ENCODE assay signal across 9 cellular contexts in the genomic region with DNA sequence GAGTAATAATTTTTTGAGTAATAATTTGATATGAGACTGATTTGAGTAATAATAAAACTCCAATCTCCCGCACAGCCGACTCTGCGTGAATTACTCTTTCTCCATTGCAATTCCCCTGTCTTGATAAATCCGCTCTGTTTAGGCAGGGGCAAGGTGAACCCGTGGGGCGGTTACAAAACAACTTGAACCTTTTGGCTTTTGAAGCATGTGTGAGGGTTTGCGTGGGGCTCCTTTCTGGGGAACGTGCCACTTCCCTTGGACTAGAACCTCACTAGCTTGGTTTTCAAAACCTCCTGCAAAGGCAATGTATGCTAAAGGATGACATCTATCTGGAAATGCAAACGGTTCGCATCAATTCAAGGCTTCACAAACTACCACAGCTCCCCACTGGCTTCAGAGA. TPM values are rescaled to one million over a fixed set of nuclear protein-coding genes. Genes with fewer than 3 reads are reported as not detected.
A peak's percentile ranks its signal among the peaks of the same experiment; 100 is the strongest.
DNase-seq lines count a peak whose midpoint lies in the region; ATAC-seq and TF ChIP-seq lines count a peak whose summit lies in the region.
"Had no signal": no experiment of that assay in that cellular context is flagged by ENCODE, and none has a peak within 500 bp of the region (broad histone marks: within the 10 kb centered on the region; RNA-seq: fewer than 3 reads in every experiment).

No MANE protein-coding gene starts in this region.

- peaks cover 0 to 5% (median 0%) of the 10 kb centered on the region in 5 donors for H3K36me3 Mint-ChIP-seq in naive thymus-derived CD4-positive, alpha-beta T cell

- CTCF ChIA-PET in naive thymus-derived CD4-positive, alpha-beta T cell (lab: Charles Lee): interaction anchor here (1.2 to 2.3 kb wide), 3 partner anchors 9 to 226 kb away, joined by 3 to 5 read pairs (median 5); a partner anchor contains a TSS

- H3K27me3 Mint-ChIP-seq in naive thymus-derived CD4-positive, alpha-beta T cell: peaks cover 0 to 19% (median 0%) of the 10 kb centered on the region in 5 donors

- no peaks in the 10 kb centered on the region for H4K20me1 ChIP-seq in Karpas-422 (ENCODE audit: insufficient read depth, low read depth, low read length)

- no peaks in the 10 kb centered on the region for H3K36me3 ChIP-seq in Karpas-422 (ENCODE audit: insufficient read depth, low read length)
- no peaks in the 10 kb centered on the region for H3K36me3 ChIP-seq in naive thymus-derived CD4-positive, alpha-beta T cell (ENCODE audit: control insufficient read depth in 2 of 3, insufficient read depth in 3 of 3, low read length in 3 of 3)

- H3K4me3 Mint-ChIP-seq in naive thymus-derived CD4-positive, alpha-beta T cell: peak overlapping the region; percentile 82 to 96 (median 88)

- no peaks in the 10 kb centered on the region for H3K27me3 ChIP-seq in Karpas-422 (ENCODE audit: low read length)
- no peaks in the 10 kb centered on the region for H3K27me3 ChIP-seq in naive thymus-derived CD4-positive, alpha-beta T cell (ENCODE audit: control insufficient read depth in 2 of 2, insufficient read depth in 2 of 2, low read length in 2 of 2)

- intact Hi-C loops in naive thymus-derived CD4-positive, alpha-beta T cell (cut with micrococcal nuclease): loop anchor here (1.0 to 5.0 kb wide), 8 partner anchors 9 to 1522 kb away; a partner anchor contains a TSS

- no peaks in the 10 kb centered on the region for H3K9me3 ChIP-seq in Karpas-422 (ENCODE audit: low read length)
- no peaks in the 10 kb centered on the region for H3K9me3 ChIP-seq in naive thymus-derived CD4-positive, alpha-beta T cell (ENCODE audit: control insufficient read depth in 2 of 3, low read length in 3 of 3)

- H3K27ac Mint-ChIP-seq in naive thymus-derived CD4-positive, alpha-beta T cell: peak overlapping the region in 8 of 9 donors; percentile 84 to 98 (median 92)

- peaks cover 18% of the 10 kb centered on the region for H3K4me1 ChIP-seq in Karpas-422 (ENCODE audit: low read length)
- H3K4me1 ChIP-seq in naive thymus-derived CD4-positive, alpha-beta T cell (ENCODE audit: control insufficient read depth in 2 of 2, insufficient read depth in 2 of 2, low read length in 2 of 2): peaks cover 6 to 9% of the 10 kb centered on the region in 2 donors

- POLR2A ChIA-PET in naive thymus-derived CD4-positive, alpha-beta T cell (lab: Charles Lee): interaction anchor here (0.7 to 2.2 kb wide), 4 partner anchors 12 to 878 kb away, joined by 3 to 19 read pairs (median 10); a partner anchor contains a TSS

- H3K79me2 ChIP-seq in Karpas-422 (ENCODE audit: low read length): no peaks in the 10 kb centered on the region

- H3K4me1 Mint-ChIP-seq in naive thymus-derived CD4-positive, alpha-beta T cell: peaks cover 7 to 23% (median 15%) of the 10 kb centered on the region in 7 donors

- no peaks in the 10 kb centered on the region for H3K9me2 ChIP-seq in Karpas-422 (replicated peaks; ENCODE audit: insufficient read depth, low read length)

- no peak overlapping the region for H3K27ac ChIP-seq in Karpas-422 (ENCODE audit: low read length)
- peak overlapping the region; percentile 78 for H3K27ac ChIP-seq in naive thymus-derived CD4-positive, alpha-beta T cell (ENCODE audit: low read depth, low read length)

- DNase-seq in AG09309 (ENCODE audit: low read depth) (no peak), Karpas-422 (no peak), choroid plexus epithelial cell (ENCODE audit: low read depth) (no peak), NCI-H2171 (lab: John Stamatoyannopoulos, UW) (no peak), activated gamma-delta T cell treated with Interleukin-2 at 50 U/mL for 16 hours (no peak), DMS153 treated with DMSO at 0.1 percent for 48 hours (lab: John Stamatoyannopoulos, UW; ENCODE audit: unreplicated experiment) (no peak)
- no peak for DNase-seq in naive thymus-derived CD4-positive, alpha-beta T cell

- peaks cover 0 to 5% (median 0%) of the 10 kb centered on the region in 11 donors for H3K9me3 Mint-ChIP-seq in naive thymus-derived CD4-positive, alpha-beta T cell

- H2AFZ ChIP-seq in Karpas-422 (ENCODE audit: low read length): peak overlapping the region; percentile 98

- TF ChIP-seq CTCF in AG09309 (IDR thresholded peaks at IDR 0.05; ENCODE audit: control insufficient read depth, insufficient read depth, low read depth, low read length, missing control alignments): no peak
- no peak for TF ChIP-seq CTCF in choroid plexus epithelial cell (conservative IDR thresholded peaks at IDR 0.05; ENCODE audit: low read depth, low read length)

- H3K4me3 ChIP-seq in AG09309 (ENCODE audit: control insufficient read depth, low read depth, low read length) (peak overlapping the region; percentile 58), Karpas-422 (ENCODE audit: low read length) (peak overlapping the region; percentile 78; the same call in 1 of the 2 replicates), choroid plexus epithelial cell (ENCODE audit: low read depth, low read length) (peak overlapping the region; percentile 75)
- H3K4me3 ChIP-seq in naive thymus-derived CD4-positive, alpha-beta T cell (ENCODE audit: low read length): no peak overlapping the region

- H3K4me2 ChIP-seq in Karpas-422 (ENCODE audit: low read depth, low read length, poor library complexity, severe bottlenecking): peak overlapping the region; percentile 90

- no peak for ATAC-seq in naive thymus-derived CD4-positive, alpha-beta T cell
- ATAC-seq in HG02610 (IDR thresholded peaks at IDR 0.05; ENCODE audit: unreplicated experiment): no peak

- H3K9ac ChIP-seq in Karpas-422 (ENCODE audit: low read length): peak overlapping the region; percentile 87

RNA-seq across cellular contexts. Expression of a gene that starts 1.5 kb away (rescaled TPM):
- 0.07 TPM in 1 of 2 replicates, not detected in the other for total RNA-seq in Karpas-422 (2014; rRNA removed; shearing (Covaris generic); ENCODE audit: low replicate concordance)
- 1 to 10 TPM; 1.3 to 2.5 (median 1.3) TPM for total RNA-seq in naive thymus-derived CD4-positive, alpha-beta T cell
- under 1 TPM; 0.21 TPM for polyA plus RNA-seq in naive thymus-derived CD4-positive, alpha-beta T cell

RNA-seq across cellular contexts. Expression of a gene that starts 45.7 kb away (rescaled TPM):
- total RNA-seq in Karpas-422 (2014; rRNA removed; shearing (Covaris generic); ENCODE audit: low replicate concordance): not detected in 2 replicates
- not detected for total RNA-seq in naive thymus-derived CD4-positive, alpha-beta T cell
- not detected for polyA plus RNA-seq in naive thymus-derived CD4-positive, alpha-beta T cell
- total RNA-seq: lung microvascular endothelial cell had no signal
